ENCODE assay signal across 21 cellular contexts in genomic region chr1:193013707-193014106, GRCh38.
"Had no signal": no experiment of that assay in that cellular context is flagged by ENCODE, and none has a peak within 500 bp of the region (broad histone marks: within the 10 kb centered on the region; RNA-seq: fewer than 3 reads in every experiment).

No MANE protein-coding gene starts in this region.

- H3K27ac ChIP-seq: lower lobe of right lung, prostate gland, thyroid gland, VCaP had no signal

- H3K36me3 ChIP-seq: prostate gland, thyroid gland had no signal

- H3K27me3 ChIP-seq: spleen, thyroid gland had no signal

- H3K9me3 ChIP-seq: lower lobe of right lung, prostate gland, spleen, thyroid gland had no signal

- DNase-seq: activated CD4-positive, alpha-beta T cell treated with anti-CD3 and anti-CD28 coated beads, Interleukin-2, amount 50 U/mL, for 1 hour; activated CD4-positive, CD25-positive, alpha-beta regulatory T cell treated with anti-CD3 and anti-CD28 coated beads, Interleukin-2, amount 50 U/mL, for 72 hours; activated CD8-positive, alpha-beta memory T cell treated with anti-CD3 and anti-CD28 coated beads, Interleukin-2, amount 50 U/mL, for 4 hours; activated effector memory CD4-positive, alpha-beta T cell treated with Interleukin-2 at 50 U/mL for 16 hours; activated naive CD4-positive, alpha-beta T cell treated with anti-CD3 and anti-CD28 coated beads, Interleukin-2, amount 10 ng/mL, durations not matched to agents 7 days and 5 days; activated naive CD8-positive, alpha-beta T cell treated with anti-CD3 and anti-CD28 coated beads, Interleukin-2, amount 50 U/mL, for 24 hours; activated T-cell treated with anti-CD3 and anti-CD28 coated beads, Interleukin-2, amount 50 U/mL, for 4 hours; aorta; effector CD4-positive, alpha-beta T cell; hippocampal formation; left cardiac atrium; lower lobe of right lung; nucleus accumbens; spleen; stimulated activated naive CD4-positive, alpha-beta T cell; T-helper 17 cell; thyroid gland had no signal

- H3K4me3 ChIP-seq: lower lobe of right lung, prostate gland, spleen, thyroid gland had no signal

- H3K4me1 ChIP-seq: lower lobe of right lung, prostate gland, thyroid gland had no signal

- ATAC-seq: activated naive CD8-positive, alpha-beta T cell treated with anti-CD3 and anti-CD28 coated beads, Interleukin-2, amount 50 U/mL, for 24 hours; activated T-cell treated with anti-CD3 and anti-CD28 coated beads, Interleukin-2, amount 50 U/mL, for 4 hours; esophagus mucosa; sciatic nerve; T-helper 17 cell had no signal
